ENCODE assay signal across 14 cellular contexts in genomic region chr1:14334336-14335176, GRCh38.
DNase-seq lines count a peak whose midpoint lies in the region; ATAC-seq and TF ChIP-seq lines count a peak whose summit lies in the region.
"Had no signal": no experiment of that assay in that cellular context is flagged by ENCODE, and none has a peak within 500 bp of the region (broad histone marks: within the 10 kb centered on the region; RNA-seq: fewer than 3 reads in every experiment).

No MANE protein-coding gene starts in this region.

- peak; percentile 0 to 1 for DNase-seq in activated CD4-positive, alpha-beta T cell treated with anti-CD3 and anti-CD28 coated beads for 24 hours (ENCODE audit: low read depth in 2 of 2)
- DNase-seq in activated CD4-positive, alpha-beta T cell treated with anti-CD3 and anti-CD28 coated beads, Interleukin-2, amount 50 U/mL, for 4 hours: no peak
- DNase-seq in GM12865 (ENCODE audit: low read depth) (peak; percentile 9), RKO (ENCODE audit: low spot score) (peak; percentile 3), left colon (peak; percentile 21 to 49), NOMO-1 (lab: John Stamatoyannopoulos, UW; ENCODE audit: unreplicated experiment in 2 of 2) (no peak), body of pancreas (no peak), DMS153 treated with DMSO at 0.1 percent for 48 hours (lab: John Stamatoyannopoulos, UW; ENCODE audit: unreplicated experiment) (no peak)
- DNase-seq: adrenal gland, head of caudate nucleus, NCI-H1417 treated with DMSO at 0.1 percent for 48 hours, NCI-H69, SHP77 treated with DMSO at 0.1 percent for 48 hours, tibial artery had no signal

- no peaks in the 10 kb centered on the region for H3K36me3 ChIP-seq in body of pancreas (replicated peaks in 1 of 2; ENCODE audit: insufficient read depth in 1 of 2, low read depth in 2 of 2)
- H3K36me3 ChIP-seq: adrenal gland, tibial artery had no signal

- no peaks in the 10 kb centered on the region for H3K9me3 ChIP-seq in body of pancreas
- H3K9me3 ChIP-seq: adrenal gland, tibial artery had no signal

- WGBS in body of pancreas, 2 donors: 53 to 56% methylated on average over 7 of the region's 7 CpGs

- no peaks in the 10 kb centered on the region for H3K27me3 ChIP-seq in body of pancreas
- H3K27me3 ChIP-seq: adrenal gland, tibial artery had no signal

- TF ChIP-seq CTCF in GM12865 (IDR thresholded peaks at IDR 0.05; ENCODE audit: insufficient read depth, low read depth, low read length, missing control alignments): no peak
- no peak for TF ChIP-seq CTCF in body of pancreas (IDR thresholded peaks at IDR 0.05)

- TF ChIP-seq POLR2A in body of pancreas (IDR thresholded peaks at IDR 0.05): no peak

- intact Hi-C loops in left colon (cut with DNase I, micrococcal nuclease): no loop called here
- intact Hi-C loops in body of pancreas (cut with DNase I): no loop called here

- no peak overlapping the region for H3K27ac ChIP-seq in body of pancreas
- H3K27ac ChIP-seq: adrenal gland, tibial artery had no signal

- no peaks in the 10 kb centered on the region for H3K4me1 ChIP-seq in body of pancreas
- H3K4me1 ChIP-seq: adrenal gland, tibial artery had no signal

- H3K4me3 ChIP-seq in GM12865 (ENCODE audit: low read depth, low read length): no peak overlapping the region
- H3K4me3 ChIP-seq in body of pancreas: no peak overlapping the region
- H3K4me3 ChIP-seq: adrenal gland, tibial artery had no signal

- peak; percentile 94 for ATAC-seq in left colon
- no peak for ATAC-seq in body of pancreas

Comparison
In these comparisons a context has a peak if more than half of its experiments do, and no peak if none do; other contexts are left out.
1. DNase-seq: peak in activated CD4-positive, alpha-beta T cell treated with anti-CD3 and anti-CD28 coated beads for 24 hours (2 of 2), GM12865 (single experiment), RKO (single experiment) and left colon (2 of 2); none in activated CD4-positive, alpha-beta T cell treated with anti-CD3 and anti-CD28 coated beads, Interleukin-2, amount 50 U/mL, for 4 hours (0 of 2), NOMO-1 (0 of 2), body of pancreas (0 of 4) and DMS153 treated with DMSO at 0.1 percent for 48 hours (single experiment).